ENCODE assay signal across 1 cellular context in genomic region chr14:76191297-76191696, GRCh38.
TF ChIP-seq lines count a peak whose summit lies in the region.

No MANE protein-coding gene starts in this region.

TF ChIP-seq in H1, 55 proteins besides CTCF, POLR2A, EP300 and RAD21:
- TF ChIP-seq BACH1 (IDR thresholded peaks at IDR 0.05; ENCODE audit: low read length) (no peak), YY1 (IDR thresholded peaks at IDR 0.05; ENCODE audit: low read depth, low read length) (no peak), NRF1 (IDR thresholded peaks at IDR 0.05; ENCODE audit: low read depth, low read length) (no peak)
- TF ChIP-seq, protein P1, sequence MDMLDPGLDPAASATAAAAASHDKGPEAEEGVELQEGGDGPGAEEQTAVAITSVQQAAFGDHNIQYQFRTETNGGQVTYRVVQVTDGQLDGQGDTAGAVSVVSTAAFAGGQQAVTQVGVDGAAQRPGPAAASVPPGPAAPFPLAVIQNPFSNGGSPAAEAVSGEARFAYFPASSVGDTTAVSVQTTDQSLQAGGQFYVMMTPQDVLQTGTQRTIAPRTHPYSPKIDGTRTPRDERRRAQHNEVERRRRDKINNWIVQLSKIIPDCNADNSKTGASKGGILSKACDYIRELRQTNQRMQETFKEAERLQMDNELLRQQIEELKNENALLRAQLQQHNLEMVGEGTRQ (IDR thresholded peaks at IDR 0.05; ENCODE audit: low read length) = no peak
- TF ChIP-seq, protein P2, sequence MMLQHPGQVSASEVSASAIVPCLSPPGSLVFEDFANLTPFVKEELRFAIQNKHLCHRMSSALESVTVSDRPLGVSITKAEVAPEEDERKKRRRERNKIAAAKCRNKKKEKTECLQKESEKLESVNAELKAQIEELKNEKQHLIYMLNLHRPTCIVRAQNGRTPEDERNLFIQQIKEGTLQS (IDR thresholded peaks at IDR 0.05; ENCODE audit: insufficient read depth, low read depth, low read length) = no peak
